Comparison of ENCODE assay signal across 25 cellular contexts in the genomic region with DNA sequence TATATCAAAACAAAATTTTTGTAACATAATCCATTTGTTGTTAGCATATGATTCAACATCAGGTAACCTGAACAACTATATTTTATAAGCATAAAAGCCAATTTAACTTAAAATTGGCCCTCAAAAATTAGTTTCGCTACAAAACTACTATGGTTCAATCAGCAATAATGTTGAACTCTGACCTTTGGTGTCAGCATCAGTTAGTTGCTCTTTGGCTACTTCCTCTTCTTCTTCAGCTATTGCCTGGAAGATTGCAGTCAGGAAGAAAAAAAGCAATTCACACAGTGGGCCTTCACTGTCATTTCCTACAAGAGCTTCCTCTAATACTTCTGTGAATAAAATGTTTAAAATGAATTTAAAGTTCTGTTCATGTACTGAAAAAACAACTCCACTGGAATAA.
DNase-seq lines count a peak whose midpoint lies in the region; ATAC-seq, FAIRE-seq and TF ChIP-seq lines count a peak whose summit lies in the region.
"Had no signal": no experiment of that assay in that cellular context is flagged by ENCODE, and none has a peak within 500 bp of the region (broad histone marks: within the 10 kb centered on the region; RNA-seq: fewer than 3 reads in every experiment).

No MANE protein-coding gene starts in this region.

- H3K79me2 ChIP-seq in K562 (ENCODE audit: control insufficient read depth, insufficient read depth, low read length): no peaks in the 10 kb centered on the region

- BruUV-seq in K562 (replicated peaks; lab: Mats Ljungman, UMichigan): no TSS peak

- H3K4me2 ChIP-seq in K562 (ENCODE audit: insufficient read depth, low read length) (no peak overlapping the region), mesenchymal stem cell (ENCODE audit: low read length, poor library complexity, severe bottlenecking) (no peak overlapping the region)
- H3K4me2 ChIP-seq: A549, PC-9 had no signal

- H3K14ac ChIP-seq in mesenchymal stem cell (ENCODE audit: low read length in 2 of 2): no peak overlapping the region

- no peak for TF ChIP-seq RAD21 in K562 (CRISPR knock-in tag; conservative IDR thresholded peaks at IDR 0.05 in 1 of 2, IDR thresholded peaks at IDR 0.05 in 1 of 2)

- TF ChIP-seq POLR2A in NB4 (IDR thresholded peaks at IDR 0.05; ENCODE audit: extremely low read depth, insufficient read length) (no peak), K562 (conservative IDR thresholded peaks at IDR 0.05) (no peak), prostate gland (IDR thresholded peaks at IDR 0.05) (no peak)

- no peak overlapping the region for H3K18ac ChIP-seq in mesenchymal stem cell (ENCODE audit: low read depth in 1 of 2, low read length in 2 of 2)

- POLR2A ChIA-PET in K562 (lab: Yijun Ruan, JAX): no interaction called here

- WGBS in K562 (ENCODE audit: insufficient coverage, low coverage, missing lambda C conversion rate): 92% methylated on average over 1 of the region's 1 CpG
- WGBS in prostate gland: 100% methylated on average over 1 of the region's 1 CpG
- 100% methylated on average over 1 of the region's 1 CpG for WGBS in mesenchymal stem cell

- H3K9ac ChIP-seq in K562 (ENCODE audit: insufficient read depth in 1 of 2, low read depth in 2 of 2, low read length in 2 of 2) (no peak overlapping the region), mesenchymal stem cell (ENCODE audit: low read length) (no peak overlapping the region)

- intact Hi-C loops in K562 (cut with micrococcal nuclease): no loop called here
- intact Hi-C loops in prostate gland (cut with DNase I): no loop called here

- DNase-seq in KBM-7: peak; percentile 25
- DNase-seq in NB4 (ENCODE audit: low read depth): peak; percentile 48
- DNase-seq in OCI-M1 (lab: John Stamatoyannopoulos, UW): peak; percentile 7
- no peak for DNase-seq in K562 (ENCODE audit: extremely low read depth in 1 of 4, low spot score in 3 of 4)
- no peak for DNase-seq in prostate gland (ENCODE audit: low spot score)
- no peak for DNase-seq in mesenchymal stem cell
- DNase-seq in activated T-cell treated with anti-CD3 and anti-CD28 coated beads for 4 hours: no peak
- DNase-seq: BE2C; CD4-positive, CD25-positive, alpha-beta regulatory T cell; DND-41; H7; NCI-H1105; NCI-H146; NCI-H2029; NCI-H2227 treated with DMSO at 0.1 percent for 48 hours; NCI-H510A; NCI-H748 treated with DMSO at 0.1 percent for 48 hours; PC-9; RPMI8226; SHP77 treated with DMSO at 0.1 percent for 48 hours; T-helper 1 cell had no signal

- no peak overlapping the region for H2BK12ac ChIP-seq in mesenchymal stem cell (ENCODE audit: low read length in 2 of 2)

- CTCF ChIA-PET in K562 (lab: Yijun Ruan, JAX; ENCODE audit: low intra/inter-chr PET ratio): no interaction called here

- H3K27ac ChIP-seq in K562 (ENCODE audit: extremely low read depth, low read depth, low read length): no peak overlapping the region
- H3K27ac ChIP-seq in prostate gland: no peak overlapping the region
- H3K27ac ChIP-seq in mesenchymal stem cell (ENCODE audit: low read length, poor library complexity, severe bottlenecking): no peak overlapping the region
- H3K27ac ChIP-seq: A549, PC-9 had no signal

- H4K20me1 ChIP-seq in K562 (replicated peaks; ENCODE audit: control insufficient read depth, insufficient read depth, low read length): no peaks in the 10 kb centered on the region

- no peak overlapping the region for H2BK120ac ChIP-seq in mesenchymal stem cell (ENCODE audit: low read depth, low read length)

- no peak overlapping the region for H3K4ac ChIP-seq in mesenchymal stem cell (ENCODE audit: low read depth in 1 of 2, low read length in 2 of 2)

- H3K4me1 ChIP-seq in K562 (replicated peaks in 1 of 2; ENCODE audit: control insufficient read depth in 2 of 2, insufficient read depth in 2 of 2, low read length in 2 of 2) (no peaks in the 10 kb centered on the region; a peak in 1 of 5 replicates), prostate gland (replicated peaks) (no peaks in the 10 kb centered on the region), mesenchymal stem cell (ENCODE audit: control insufficient read depth, insufficient read depth, low read depth, low read length) (no peaks in the 10 kb centered on the region)
- H3K4me1 ChIP-seq: A549, BE2C had no signal

- no peak overlapping the region for H2AK5ac ChIP-seq in mesenchymal stem cell (ENCODE audit: low read length, severe bottlenecking)

- H2AFZ ChIP-seq in K562 (ENCODE audit: low read depth, low read length): no peak overlapping the region
- H2AFZ ChIP-seq in mesenchymal stem cell (ENCODE audit: low read depth, low read length): no peak overlapping the region
- H2AFZ ChIP-seq: PC-9 had no signal

- no peak overlapping the region for H4K8ac ChIP-seq in mesenchymal stem cell (ENCODE audit: low read length)

- in situ Hi-C loops in KBM-7 (cut with MboI; ENCODE audit: low pct_unique_long_range_greater_than_20kb, low sequenced_read_pairs): no loop called here
- in situ Hi-C loops in K562 (cut with MboI): no loop called here

- H3K27me3 ChIP-seq in K562 (ENCODE audit: control insufficient read depth in 2 of 2, insufficient read depth in 2 of 2, low read length in 2 of 2) (no peaks in the 10 kb centered on the region), prostate gland (replicated peaks; ENCODE audit: insufficient read depth) (no peaks in the 10 kb centered on the region), mesenchymal stem cell (ENCODE audit: control insufficient read depth in 1 of 2, insufficient read depth in 1 of 2, low read length in 2 of 2) (no peaks in the 10 kb centered on the region)
- H3K27me3 ChIP-seq: BE2C had no signal

- no peak for FAIRE-seq in K562 (lab: Jason Lieb, UNC)
- FAIRE-seq: A549, GM12878 had no signal

- no peak for TF ChIP-seq CTCF in NB4 (IDR thresholded peaks at IDR 0.05; ENCODE audit: low read depth, low read length)
- TF ChIP-seq CTCF in K562 (IDR thresholded peaks at IDR 0.05 in 2 of 3, conservative IDR thresholded peaks at IDR 0.05 in 1 of 3; ENCODE audit: insufficient read depth in 2 of 3, low read depth in 1 of 3, low read length in 3 of 3): no peak
- TF ChIP-seq CTCF in prostate gland (IDR thresholded peaks at IDR 0.05): no peak

- H3K23ac ChIP-seq in mesenchymal stem cell (ENCODE audit: low read length in 2 of 2): no peak overlapping the region

- H2BK15ac ChIP-seq in mesenchymal stem cell (ENCODE audit: low read depth, poor library complexity, severe bottlenecking): no peak overlapping the region

- ATAC-seq in K562 (no peak), GM18861 (IDR thresholded peaks at IDR 0.05; ENCODE audit: unreplicated experiment) (no peak)
- ATAC-seq: A549, GM12878, SK-N-SH treated with all-trans-retinoic acid at 6 μM for 48 hours had no signal

- H3K79me1 ChIP-seq in mesenchymal stem cell (replicated peaks; ENCODE audit: low read length, poor library complexity, severe bottlenecking): peaks cover 6% of the 10 kb centered on the region

- H3K9me1 ChIP-seq in K562 (ENCODE audit: control insufficient read depth, insufficient read depth, low read length): no peaks in the 10 kb centered on the region

- H3K36me3 ChIP-seq in K562 (ENCODE audit: control insufficient read depth, insufficient read depth, low read length) (peaks cover 78% of the 10 kb centered on the region; the same call in 2 of the 3 replicates), prostate gland (no peaks in the 10 kb centered on the region), mesenchymal stem cell (ENCODE audit: control insufficient read depth in 1 of 2, insufficient read depth in 2 of 2, low read depth in 1 of 2, low read length in 2 of 2) (peaks cover 16 to 67% of the 10 kb centered on the region in 2 experiments)

- no peaks in the 10 kb centered on the region for H3K9me3 ChIP-seq in K562 (replicated peaks; ENCODE audit: control insufficient read depth, insufficient read depth, low read depth, low read length)
- no peaks in the 10 kb centered on the region for H3K9me3 ChIP-seq in prostate gland
- no peaks in the 10 kb centered on the region for H3K9me3 ChIP-seq in mesenchymal stem cell (ENCODE audit: control insufficient read depth, low read length)
- H3K9me3 ChIP-seq: A549, BE2C had no signal

- H4K91ac ChIP-seq in mesenchymal stem cell (ENCODE audit: low read length): no peak overlapping the region

- TF ChIP-seq EP300 in K562 (IDR thresholded peaks at IDR 0.05; ENCODE audit: low read length): no peak

- H2BK5ac ChIP-seq in mesenchymal stem cell (ENCODE audit: low read depth, low read length, poor library complexity, severe bottlenecking): no peak overlapping the region

- H3K4me3 ChIP-seq in NB4 (ENCODE audit: low read depth, low read length): no peak overlapping the region
- H3K4me3 ChIP-seq in K562: no peak overlapping the region
- no peak overlapping the region for H3K4me3 ChIP-seq in prostate gland
- no peak overlapping the region for H3K4me3 ChIP-seq in mesenchymal stem cell (ENCODE audit: insufficient read depth in 1 of 2, low read depth in 1 of 2, low read length in 2 of 2)
- H3K4me3 ChIP-seq: A549, GM12878, PC-9 had no signal

TF ChIP-seq in K562, 482 proteins besides CTCF, POLR2A, EP300 and RAD21 (continues in another document):
- no peak for TF ChIP-seq MCM5 (IDR thresholded peaks at IDR 0.05; ENCODE audit: low read depth)
- no peak for TF ChIP-seq HNRNPLL (IDR thresholded peaks at IDR 0.05; ENCODE audit: low read depth, low read length, poor library complexity, severe bottlenecking)
- TF ChIP-seq, protein P1, sequence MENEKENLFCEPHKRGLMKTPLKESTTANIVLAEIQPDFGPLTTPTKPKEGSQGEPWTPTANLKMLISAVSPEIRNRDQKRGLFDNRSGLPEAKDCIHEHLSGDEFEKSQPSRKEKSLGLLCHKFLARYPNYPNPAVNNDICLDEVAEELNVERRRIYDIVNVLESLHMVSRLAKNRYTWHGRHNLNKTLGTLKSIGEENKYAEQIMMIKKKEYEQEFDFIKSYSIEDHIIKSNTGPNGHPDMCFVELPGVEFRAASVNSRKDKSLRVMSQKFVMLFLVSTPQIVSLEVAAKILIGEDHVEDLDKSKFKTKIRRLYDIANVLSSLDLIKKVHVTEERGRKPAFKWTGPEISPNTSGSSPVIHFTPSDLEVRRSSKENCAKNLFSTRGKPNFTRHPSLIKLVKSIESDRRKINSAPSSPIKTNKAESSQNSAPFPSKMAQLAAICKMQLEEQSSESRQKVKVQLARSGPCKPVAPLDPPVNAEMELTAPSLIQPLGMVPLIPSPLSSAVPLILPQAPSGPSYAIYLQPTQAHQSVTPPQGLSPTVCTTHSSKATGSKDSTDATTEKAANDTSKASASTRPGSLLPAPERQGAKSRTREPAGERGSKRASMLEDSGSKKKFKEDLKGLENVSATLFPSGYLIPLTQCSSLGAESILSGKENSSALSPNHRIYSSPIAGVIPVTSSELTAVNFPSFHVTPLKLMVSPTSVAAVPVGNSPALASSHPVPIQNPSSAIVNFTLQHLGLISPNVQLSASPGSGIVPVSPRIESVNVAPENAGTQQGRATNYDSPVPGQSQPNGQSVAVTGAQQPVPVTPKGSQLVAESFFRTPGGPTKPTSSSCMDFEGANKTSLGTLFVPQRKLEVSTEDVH (IDR thresholded peaks at IDR 0.05; ENCODE audit: low read depth, partially characterized antibody): no peak
- no peak for TF ChIP-seq PURB (CRISPR knock-in tag; IDR thresholded peaks at IDR 0.05; ENCODE audit: low read depth)
- no peak for TF ChIP-seq PPARD (CRISPR knock-in tag; IDR thresholded peaks at IDR 0.05)
- peak; percentile 53; the same call in 1 of the 2 replicates for TF ChIP-seq NR2C1 (IDR thresholded peaks at IDR 0.05)
- peak; percentile 52 for TF ChIP-seq NR2C1 (tag; IDR thresholded peaks at IDR 0.05)

Comparison
In these comparisons a context has a peak if more than half of its experiments do, and no peak if none do; other contexts are left out.
1. DNase-seq: peak in KBM-7 (single experiment), NB4 (single experiment) and OCI-M1 (single experiment); none in K562 (0 of 4), prostate gland (single experiment), mesenchymal stem cell (single experiment) and activated T-cell treated with anti-CD3 and anti-CD28 coated beads for 4 hours (single experiment).